Comparison of ENCODE assay signal across 12 cellular contexts in genomic region chr19:40567750-40568494, GRCh38. TPM values are rescaled to one million over a fixed set of nuclear protein-coding genes. Genes with fewer than 3 reads are reported as not detected.
DNase-seq lines count a peak whose midpoint lies in the region; ATAC-seq and TF ChIP-seq lines count a peak whose summit lies in the region.
"Had no signal": no experiment of that assay in that cellular context is flagged by ENCODE, and none has a peak within 500 bp of the region (broad histone marks: within the 10 kb centered on the region; RNA-seq: fewer than 3 reads in every experiment).

No MANE protein-coding gene starts in this region.

- H3K79me2 ChIP-seq in osteoblast (ENCODE audit: insufficient read depth, low read length): no peaks in the 10 kb centered on the region

- no peaks in the 10 kb centered on the region for H4K20me1 ChIP-seq in osteoblast (ENCODE audit: insufficient read depth, low read length)

- no peak for TF ChIP-seq CTCF in AG09309 (IDR thresholded peaks at IDR 0.05; ENCODE audit: control insufficient read depth, insufficient read depth, low read depth, low read length, missing control alignments)
- TF ChIP-seq CTCF in esophagus muscularis mucosa (IDR thresholded peaks at IDR 0.05): no peak
- TF ChIP-seq CTCF in osteoblast (IDR thresholded peaks at IDR 0.05; ENCODE audit: extremely low read depth, low read depth, low read length): no peak

- DNase-seq in AG09309 (ENCODE audit: low read depth): no peak
- no peak for DNase-seq in esophagus muscularis mucosa (ENCODE audit: extremely low spot score)
- peak; percentile 84 for DNase-seq in osteoblast (ENCODE audit: insufficient read length, low spot score, missing footprints)
- no peak for DNase-seq in DMS114 treated with DMSO at 0.1 percent for 48 hours (lab: John Stamatoyannopoulos, UW; ENCODE audit: unreplicated experiment)
- no peak for DNase-seq in cerebellar nuclear complex (lab: John Stamatoyannopoulos, UW)
- DNase-seq: COR-L47, MG63, NCI-H82 had no signal

- no peak overlapping the region for H3K27ac ChIP-seq in HUES64 (ENCODE audit: low read depth, low read length)
- no peak overlapping the region for H3K27ac ChIP-seq in esophagus muscularis mucosa (replicated peaks in 1 of 4)
- H3K27ac ChIP-seq in osteoblast (ENCODE audit: low read depth, low read length): no peak overlapping the region
- H3K27ac ChIP-seq: thyroid gland had no signal

- intact Hi-C loops in esophagus muscularis mucosa (cut with DNase I): no loop called here

- peak overlapping the region; percentile 51 for H3K4me3 ChIP-seq in AG09309 (ENCODE audit: control insufficient read depth, low read depth, low read length)
- peak overlapping the region; percentile 54 for H3K4me3 ChIP-seq in HUES64 (ENCODE audit: low read length)
- peak overlapping the region; percentile 37 to 56 (median 39) for H3K4me3 ChIP-seq in esophagus muscularis mucosa
- peak overlapping the region; percentile 67 for H3K4me3 ChIP-seq in osteoblast (ENCODE audit: insufficient read depth, low read length)
- H3K4me3 ChIP-seq: MG63 had no signal

- H3K9ac ChIP-seq in HUES64 (ENCODE audit: low read depth, low read length): peak overlapping the region; percentile 3; the same call in 1 of the 2 replicates

- H3K27me3 ChIP-seq in HUES64 (ENCODE audit: insufficient read depth, low read length) (peaks cover 67% of the 10 kb centered on the region), esophagus muscularis mucosa (peaks cover 5 to 58% (median 32%) of the 10 kb centered on the region in 4 donors), osteoblast (ENCODE audit: insufficient read depth, low read length) (peaks cover 7% of the 10 kb centered on the region)
- H3K27me3 ChIP-seq: MG63 had no signal

- no peak for TF ChIP-seq POLR2A in esophagus muscularis mucosa (IDR thresholded peaks at IDR 0.05; ENCODE audit: low read depth)

- H2AFZ ChIP-seq in osteoblast (ENCODE audit: low read length): peak overlapping the region; percentile 70

- 6% methylated on average over 70 of the region's 70 CpGs for WGBS in HUES64
- WGBS in esophagus muscularis mucosa: 7% methylated on average over 48 of the region's 70 CpGs

- H3K9me3 ChIP-seq in HUES64 (ENCODE audit: insufficient read depth, low read depth, low read length) (no peaks in the 10 kb centered on the region), esophagus muscularis mucosa (no peaks in the 10 kb centered on the region), osteoblast (ENCODE audit: low read depth, low read length) (no peaks in the 10 kb centered on the region)
- H3K9me3 ChIP-seq: MG63, thyroid gland had no signal

- no peak for TF ChIP-seq EP300 in esophagus muscularis mucosa (IDR thresholded peaks at IDR 0.05)

- ATAC-seq in GM18520 (IDR thresholded peaks at IDR 0.05; ENCODE audit: unreplicated experiment): no peak
- no peak for ATAC-seq in GM18502 (IDR thresholded peaks at IDR 0.05; ENCODE audit: poor library complexity, unreplicated experiment)

- H3K36me3 ChIP-seq in HUES64 (ENCODE audit: insufficient read depth, low read length) (no peaks in the 10 kb centered on the region), esophagus muscularis mucosa (no peaks in the 10 kb centered on the region), osteoblast (ENCODE audit: insufficient read depth, low read length) (no peaks in the 10 kb centered on the region)
- H3K36me3 ChIP-seq: MG63, thyroid gland had no signal

- H3K4me2 ChIP-seq in osteoblast (ENCODE audit: insufficient read depth, low read length): peak overlapping the region; percentile 76

- H3K4me1 ChIP-seq in HUES64 (ENCODE audit: insufficient read depth, low read length) (peaks cover 4% of the 10 kb centered on the region; the same call in 1 of the 2 replicates), esophagus muscularis mucosa (peaks cover 13 to 29% (median 26%) of the 10 kb centered on the region in 4 donors), osteoblast (ENCODE audit: insufficient read depth, low read length) (peaks cover 16% of the 10 kb centered on the region)

RNA-seq across cellular contexts. Expression of gene SHKBP1, which starts 8.8 kb away (rescaled TPM):
- 48.2 TPM for polyA plus RNA-seq in HUES64 (2013, experiment 1 of 2)
- 72.7 TPM for polyA plus RNA-seq in HUES64 (2013, experiment 2 of 2)
- total RNA-seq in esophagus muscularis mucosa (10 to 100 TPM; 39.5 to 82.7 (median 52.7) TPM), osteoblast (16.3 and 18.9 TPM in 2 replicates)

RNA-seq across cellular contexts. Expression of gene LTBP4, which starts 33.2 kb away (rescaled TPM):
- polyA plus RNA-seq in HUES64 (2013, experiment 1 of 2): 46.5 TPM
- 64.4 TPM for polyA plus RNA-seq in HUES64 (2013, experiment 2 of 2)
- 100 to 1,000 TPM; 358 to 430 (median 397) TPM for total RNA-seq in esophagus muscularis mucosa
- 13.6 and 16.6 TPM in 2 replicates for total RNA-seq in osteoblast

Comparison
In these comparisons a context has a peak if more than half of its experiments do, and no peak if none do; other contexts are left out.
1. RNA of gene LTBP4, which starts 33.2 kb away (total RNA-seq): 358 to 430 TPM in esophagus muscularis mucosa; 13.6 to 16.6 TPM in osteoblast; every median in the first group is over 10 times any median in the second.
2. Peak in every context shown above with its lines, with median percentiles within 50 percentile points of each other: H3K4me3 ChIP-seq.